Comparison of ENCODE assay signal across 13 cellular contexts in genomic region chr5:154199263-154199662, GRCh38. TPM values are rescaled to one million over a fixed set of nuclear protein-coding genes. Genes with fewer than 3 reads are reported as not detected.
DNase-seq lines count a peak whose midpoint lies in the region; ATAC-seq and TF ChIP-seq lines count a peak whose summit lies in the region.
"Had no signal": no experiment of that assay in that cellular context is flagged by ENCODE, and none has a peak within 500 bp of the region (broad histone marks: within the 10 kb centered on the region; RNA-seq: fewer than 3 reads in every experiment).

No MANE protein-coding gene starts in this region.

- H2AFZ ChIP-seq in IMR-90 (replicated peaks; ENCODE audit: low read length, poor library complexity), result peak overlapping the region; percentile 12
- H2AFZ ChIP-seq: parathyroid adenoma had no signal

- ATAC-seq in IMR-90 (ENCODE audit: low read depth) (peak; percentile 5), natural killer cell (no peak)
- no peak for ATAC-seq in activated naive CD8-positive, alpha-beta T cell treated with anti-CD3 and anti-CD28 coated beads, Interleukin-2, amount 10 ng/mL, durations not matched to agents 7 days and 5 days (ENCODE audit: low read depth)
- ATAC-seq: heart right ventricle, left ventricle myocardium superior had no signal

- peak overlapping the region; percentile 95 for H2AK5ac ChIP-seq in IMR-90 (ENCODE audit: low read depth, low read length)

- peak overlapping the region; percentile 82 for H4K91ac ChIP-seq in IMR-90 (ENCODE audit: insufficient read depth, low read depth, low read length)

- peak overlapping the region; percentile 95 for H2BK20ac ChIP-seq in IMR-90 (ENCODE audit: low read depth, low read length)

- no peak overlapping the region; the same call in 1 of the 2 replicates for H3K4me2 ChIP-seq in IMR-90 (ENCODE audit: low read depth, low read length)

- H3K79me1 ChIP-seq in IMR-90 (ENCODE audit: low read depth in 1 of 2, low read length in 2 of 2), result peaks cover 21 to 86% of the 10 kb centered on the region in 2 experiments

- CTCF ChIA-PET in CD8-positive, alpha-beta memory T cell (lab: Charles Lee), result interaction anchor here (0.9 to 3.5 kb wide), 3 partner anchors 9 to 271 kb away, joined by 3 to 15 read pairs (median 7); partner anchors contain the start of gene GALNT10
- CTCF ChIA-PET in IMR-90 (lab: Yijun Ruan, JAX), result interaction anchor here (0.9 to 1.1 kb wide), 3 partner anchors 127 to 206 kb away, joined by 3 to 4 read pairs (median 3); no protein-coding TSS in a partner anchor

- no peak for TF ChIP-seq RAD21 in IMR-90 (IDR thresholded peaks at IDR 0.05; ENCODE audit: low read length)

- no peaks in the 10 kb centered on the region for H3K9me3 ChIP-seq in CD8-positive, alpha-beta memory T cell (ENCODE audit: low read length)
- H3K9me3 ChIP-seq in IMR-90 (ENCODE audit: control insufficient read depth, insufficient read depth, low read length), result no peaks in the 10 kb centered on the region
- H3K9me3 ChIP-seq: heart right ventricle had no signal

- peaks cover 0 to 34% (median 11%) of the 10 kb centered on the region in 3 donors for H3K36me3 Mint-ChIP-seq in CD8-positive, alpha-beta memory T cell
- H3K36me3 Mint-ChIP-seq in activated naive CD8-positive, alpha-beta T cell treated with anti-CD3 and anti-CD28 coated beads, Interleukin-2, amount 10 ng/mL, durations not matched to agents 7 days and 5 days, result peaks cover 11% of the 10 kb centered on the region
- peaks cover 5% of the 10 kb centered on the region for H3K36me3 Mint-ChIP-seq in natural killer cell

- peak overlapping the region; percentile 96 for H3K4ac ChIP-seq in IMR-90 (ENCODE audit: low read depth, low read length)

- H3K27me3 ChIP-seq in CD8-positive, alpha-beta memory T cell (ENCODE audit: insufficient read depth, low read length, poor library complexity, severe bottlenecking), result no peaks in the 10 kb centered on the region
- no peaks in the 10 kb centered on the region for H3K27me3 ChIP-seq in IMR-90 (ENCODE audit: control insufficient read depth, insufficient read depth, low read length)
- H3K27me3 ChIP-seq: heart right ventricle had no signal

- H2BK120ac ChIP-seq in IMR-90 (ENCODE audit: low read depth, low read length), result peak overlapping the region; percentile 96

- in situ Hi-C loops in IMR-90 (cut with MboI; ENCODE audit: low sequenced_read_pairs), result no loop called here

- peaks cover 65 to 94% (median 89%) of the 10 kb centered on the region in 3 donors for H3K4me1 Mint-ChIP-seq in CD8-positive, alpha-beta memory T cell
- H3K4me1 Mint-ChIP-seq in activated naive CD8-positive, alpha-beta T cell treated with anti-CD3 and anti-CD28 coated beads, Interleukin-2, amount 10 ng/mL, durations not matched to agents 7 days and 5 days, result peaks cover 48% of the 10 kb centered on the region
- peaks cover 73 to 78% of the 10 kb centered on the region in 2 donors for H3K4me1 Mint-ChIP-seq in natural killer cell

- no CpG with 5 or more reads among the region's 4 CpGs for WGBS in IMR-90 (ENCODE audit: extremely low coverage in 2 of 2, insufficient read length in 1 of 2), 2 experiments

- H2BK5ac ChIP-seq in IMR-90 (ENCODE audit: low read depth, low read length, poor library complexity, severe bottlenecking), result peak overlapping the region; percentile 77

- no peak for TF ChIP-seq POLR2A in IMR-90 (IDR thresholded peaks at IDR 0.05; ENCODE audit: low read depth, low read length)

- peak overlapping the region; percentile 59; the same call in 2 of the 3 replicates for H2BK15ac ChIP-seq in IMR-90 (ENCODE audit: low read depth, low read length)

- H3K4me1 ChIP-seq in CD8-positive, alpha-beta memory T cell (ENCODE audit: insufficient read depth, low read length), result peaks cover 57% of the 10 kb centered on the region
- peaks cover 33% of the 10 kb centered on the region for H3K4me1 ChIP-seq in IMR-90 (ENCODE audit: control insufficient read depth, insufficient read depth, low read length)

- peak overlapping the region; percentile 88 for H2AK9ac ChIP-seq in IMR-90 (replicated peaks; ENCODE audit: low read depth, low read length, poor library complexity)

- dilution Hi-C loops in IMR-90 (cut with HindIII; ENCODE audit: low sequenced_read_pairs, unreplicated experiment), result no loop called here

- no peaks in the 10 kb centered on the region for H3K9me3 Mint-ChIP-seq in CD8-positive, alpha-beta memory T cell
- no peaks in the 10 kb centered on the region for H3K9me3 Mint-ChIP-seq in activated naive CD8-positive, alpha-beta T cell treated with anti-CD3 and anti-CD28 coated beads, Interleukin-2, amount 10 ng/mL, durations not matched to agents 7 days and 5 days
- H3K9me3 Mint-ChIP-seq in natural killer cell, result no peaks in the 10 kb centered on the region

- H4K20me1 ChIP-seq in IMR-90 (ENCODE audit: insufficient read depth, low read length), result peaks cover 3% of the 10 kb centered on the region; the same call in 1 of the 2 replicates

- H3K27ac Mint-ChIP-seq in CD8-positive, alpha-beta memory T cell, result peak overlapping the region; percentile 87 to 97 (median 95)
- H3K27ac Mint-ChIP-seq in activated naive CD8-positive, alpha-beta T cell treated with anti-CD3 and anti-CD28 coated beads, Interleukin-2, amount 10 ng/mL, durations not matched to agents 7 days and 5 days, result peak overlapping the region; percentile 93
- H3K27ac Mint-ChIP-seq in natural killer cell, result peak overlapping the region; percentile 86 to 99

- intact Hi-C loops in IMR-90 (cut with micrococcal nuclease) (loop anchor here (2.0 kb wide), 1 partner anchor 78 kb away; no protein-coding TSS in a partner anchor), natural killer cell (cut with micrococcal nuclease) (loop anchor here (5.0 to 10.0 kb wide), 3 partner anchors 38 to 246 kb away; partner anchors contain the start of gene SAP30L)

- BruUV-seq in IMR-90 (replicated peaks; lab: Mats Ljungman, UMichigan), result no TSS peak

- H3K14ac ChIP-seq in IMR-90 (replicated peaks; ENCODE audit: low read depth, low read length), result peak overlapping the region; percentile 88

- no peak for DNase-seq in CD8-positive, alpha-beta memory T cell
- DNase-seq in IMR-90 (no peak), natural killer cell (no peak), COR-L47 (lab: John Stamatoyannopoulos, UW) (no peak), NCI-H2227 (lab: John Stamatoyannopoulos, UW; ENCODE audit: unreplicated experiment) (no peak), HCEC 1CT (no peak)
- DNase-seq in activated naive CD8-positive, alpha-beta T cell treated with anti-CD3 and anti-CD28 coated beads, Interleukin-2, amount 10 ng/mL, durations not matched to agents 7 days and 5 days, result no peak
- DNase-seq: DMS 273 treated with DMSO at 0.1 percent for 48 hours; heart right ventricle; left ventricle myocardium superior; NCI-H1930; stimulated activated CD4-positive, alpha-beta T cell treated with anti-CD3 and anti-CD28 coated beads, Interleukin-2, amount 100 ng/mL, for 24 hours had no signal

- TF ChIP-seq CTCF in IMR-90 (conservative IDR thresholded peaks at IDR 0.05; ENCODE audit: low read depth, low read length) (no peak), natural killer cell (IDR thresholded peaks at IDR 0.05) (no peak)

- peak overlapping the region; percentile 86; the same call in 1 of the 2 replicates for H3K56ac ChIP-seq in IMR-90 (ENCODE audit: extremely low read depth, insufficient read depth, low read length)

- H4K5ac ChIP-seq in IMR-90 (ENCODE audit: low read depth, low read length), result peak overlapping the region; percentile 40

- H3K4me3 ChIP-seq in CD8-positive, alpha-beta memory T cell (ENCODE audit: low read length), result no peak overlapping the region
- H3K4me3 ChIP-seq in IMR-90 (ENCODE audit: insufficient read depth, low read depth, low read length), result no peak overlapping the region
- H3K4me3 ChIP-seq: heart right ventricle had no signal

- H3K9ac ChIP-seq in IMR-90 (ENCODE audit: low read depth, low read length), result no peak overlapping the region
- H3K9ac ChIP-seq: parathyroid adenoma had no signal

- H3K27me3 Mint-ChIP-seq in CD8-positive, alpha-beta memory T cell, result no peaks in the 10 kb centered on the region
- no peaks in the 10 kb centered on the region for H3K27me3 Mint-ChIP-seq in activated naive CD8-positive, alpha-beta T cell treated with anti-CD3 and anti-CD28 coated beads, Interleukin-2, amount 10 ng/mL, durations not matched to agents 7 days and 5 days
- no peaks in the 10 kb centered on the region for H3K27me3 Mint-ChIP-seq in natural killer cell (ENCODE audit: low read depth in 2 of 2)

- H3K23ac ChIP-seq in IMR-90 (ENCODE audit: low read depth, low read length), result peak overlapping the region; percentile 84

- POLR2A ChIA-PET in CD8-positive, alpha-beta memory T cell (lab: Charles Lee), result interaction anchor here (1.0 kb wide), 1 partner anchor 9 kb away, joined by 3 read pairs; the partner anchor contains the start of gene GALNT10
- POLR2A ChIA-PET in IMR-90 (lab: Charles Lee; ENCODE audit: unreplicated experiment), result no interaction called here
- POLR2A ChIA-PET in activated naive CD8-positive, alpha-beta T cell treated with anti-CD3 and anti-CD28 coated beads, Interleukin-2, amount 10 ng/mL, durations not matched to agents 7 days and 5 days (lab: Charles Lee), result interaction anchor here (0.9 to 5.2 kb wide), 4 partner anchors 9 to 124 kb away, joined by 3 to 42 read pairs (median 9); partner anchors contain the start of gene GALNT10

- H4K8ac ChIP-seq in IMR-90 (ENCODE audit: low read depth in 2 of 2, low read length in 2 of 2), result peak overlapping the region; percentile 46 to 76; a peak in 3 of 4 replicates

- H3K4me3 Mint-ChIP-seq in CD8-positive, alpha-beta memory T cell, result peak overlapping the region in 6 of 7 donors; percentile 25 to 71 (median 50)
- no peak overlapping the region for H3K4me3 Mint-ChIP-seq in activated naive CD8-positive, alpha-beta T cell treated with anti-CD3 and anti-CD28 coated beads, Interleukin-2, amount 10 ng/mL, durations not matched to agents 7 days and 5 days
- peak overlapping the region; percentile 78 for H3K4me3 Mint-ChIP-seq in natural killer cell

- peaks cover 38% of the 10 kb centered on the region for H3K9me1 ChIP-seq in IMR-90 (ENCODE audit: insufficient read depth, low read length)

- H3K18ac ChIP-seq in IMR-90 (ENCODE audit: low read depth, low read length), result peak overlapping the region; percentile 36

- peak overlapping the region; percentile 45 for H3K27ac ChIP-seq in CD8-positive, alpha-beta memory T cell (ENCODE audit: low read depth, low read length)
- H3K27ac ChIP-seq in IMR-90 (ENCODE audit: insufficient read depth, low read length), result peak overlapping the region; percentile 71
- H3K27ac ChIP-seq: parathyroid adenoma had no signal

- H3K36me3 ChIP-seq in CD8-positive, alpha-beta memory T cell (ENCODE audit: insufficient read depth, low read length), result no peaks in the 10 kb centered on the region
- H3K36me3 ChIP-seq in IMR-90 (ENCODE audit: control insufficient read depth, insufficient read depth, low read length), result peaks cover 2% of the 10 kb centered on the region; the same call in 1 of the 2 replicates

RNA-seq across cellular contexts. Expression of gene GALNT10, which starts 8.7 kb away (rescaled TPM):
- total RNA-seq in CD8-positive, alpha-beta memory T cell, result 10 to 100 TPM; 28.0 to 32.1 TPM
- 27.6 TPM for polyA plus RNA-seq in CD8-positive, alpha-beta memory T cell
- total RNA-seq in IMR-90 (2012; rRNA removed) (43.9 and 46.2 TPM in 2 replicates), natural killer cell (10 to 100 TPM; 77.0 to 92.6 (median 77.6) TPM)
- 66.8 and 67.0 TPM in 2 replicates for polyA plus RNA-seq in IMR-90 (2012; rRNA removed)
- polyA plus RNA-seq in IMR-90 (2012; cell fraction: cytosol; rRNA removed), result 21.9 and 22.7 TPM in 2 replicates
- polyA plus RNA-seq in IMR-90 (2012; cell fraction: nucleus; rRNA removed; ENCODE audit: low replicate concordance), result 30.8 and 46.0 TPM in 2 replicates
- 10 to 100 TPM; 34.6 to 36.0 TPM for total RNA-seq in activated naive CD8-positive, alpha-beta T cell treated with anti-CD3 and anti-CD28 coated beads, Interleukin-2, amount 10 ng/mL, durations not matched to agents 7 days and 5 days
